33 cellular contexts compared by ENCODE assay signal in the genomic region with DNA sequence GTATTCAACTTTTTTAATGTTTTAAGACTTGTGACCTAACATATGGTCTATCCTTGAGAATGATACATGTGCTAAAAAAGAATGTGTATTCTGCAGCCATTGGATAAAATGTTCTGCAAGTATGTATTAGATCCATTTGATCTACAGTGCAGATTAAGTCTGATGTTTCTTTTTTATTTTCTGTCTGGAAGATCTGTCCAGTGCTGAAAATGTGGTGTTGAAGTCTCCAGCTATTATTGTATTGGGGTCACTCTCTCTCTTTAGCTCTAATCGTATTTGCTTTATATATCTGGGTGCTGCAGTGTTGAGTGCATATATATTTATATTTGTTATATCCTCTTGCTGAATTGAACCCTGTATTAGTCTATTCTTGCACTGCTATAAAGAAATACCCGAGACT.
"Had no signal": no experiment of that assay in that cellular context is flagged by ENCODE, and none has a peak within 500 bp of the region (broad histone marks: within the 10 kb centered on the region; RNA-seq: fewer than 3 reads in every experiment).

No MANE protein-coding gene starts in this region.

- ATAC-seq: activated CD4-positive, alpha-beta T cell treated with anti-CD3 and anti-CD28 coated beads for 36 hours; activated naive CD4-positive, alpha-beta T cell treated with anti-CD3 and anti-CD28 coated beads, Interleukin-2, amount 50 U/mL, for 72 hours; activated T-cell treated with anti-CD3 and anti-CD28 coated beads, Interleukin-2, amount 50 U/mL, for 72 hours; body of pancreas; effector memory CD8-positive, alpha-beta T cell; gastroesophageal sphincter; heart right ventricle; T-helper 17 cell had no signal

- DNase-seq: activated CD4-positive, alpha-beta memory T cell treated with anti-CD3 and anti-CD28 coated beads, Interleukin-2, amount 10 ng/mL, durations not matched to agents 7 days and 5 days; activated CD4-positive, alpha-beta T cell treated with anti-CD3 and anti-CD28 coated beads for 36 hours; activated CD4-positive, alpha-beta T cell treated with anti-CD3 and anti-CD28 coated beads, Interleukin-2, amount 10 ng/mL, durations not matched to agents 24 days and 14 days; activated CD4-positive, alpha-beta T cell treated with anti-CD3 and anti-CD28 coated beads, Interleukin-2, amount 50 U/mL, for 4 hours; activated CD4-positive, CD25-positive, alpha-beta regulatory T cell; activated CD4-positive, CD25-positive, alpha-beta regulatory T cell treated with anti-CD3 and anti-CD28 coated beads, Interleukin-2, amount 50 U/mL, for 72 hours; activated CD8-positive, alpha-beta memory T cell treated with anti-CD3 and anti-CD28 coated beads, Interleukin-2, amount 50 U/mL, for 48 hours; activated gamma-delta T cell; activated naive CD4-positive, alpha-beta T cell; activated naive CD4-positive, alpha-beta T cell treated with anti-CD3 and anti-CD28 coated beads, Interleukin-2, amount 10 ng/mL, durations not matched to agents 7 days and 5 days; activated naive CD8-positive, alpha-beta T cell treated with anti-CD3 and anti-CD28 coated beads, Interleukin-2, amount 10 ng/mL, durations not matched to agents 7 days and 5 days; activated T-cell treated with anti-CD3 and anti-CD28 coated beads for 4 hours; activated T-cell treated with anti-CD3 and anti-CD28 coated beads, Interleukin-2, amount 50 U/mL, for 24 hours; activated T-cell treated with anti-CD3 and anti-CD28 coated beads, Interleukin-2, amount 50 U/mL, for 72 hours; amniotic stem cell; anterior cingulate cortex; body of pancreas; caudate nucleus; cortex of kidney; dermis blood vessel endothelial cell; effector CD4-positive, alpha-beta T cell; effector memory CD8-positive, alpha-beta T cell; esophagus squamous epithelium; foreskin melanocyte; heart right ventricle; T-helper 1 cell; T-helper 17 cell; T1000 had no signal

- FAIRE-seq: endometrium, endothelial cell of umbilical vein had no signal

- H3K36me3 ChIP-seq: esophagus squamous epithelium had no signal

- H3K4me3 ChIP-seq: body of pancreas, esophagus squamous epithelium, gastroesophageal sphincter, heart right ventricle had no signal

- H3K27ac ChIP-seq: body of pancreas, epithelial cell of prostate, esophagus squamous epithelium, gastroesophageal sphincter, heart right ventricle had no signal

- H3K27me3 ChIP-seq: body of pancreas, esophagus squamous epithelium, gastroesophageal sphincter, heart right ventricle had no signal

- H3K4me1 ChIP-seq: body of pancreas, esophagus squamous epithelium, gastroesophageal sphincter, heart right ventricle had no signal
